In genomic region chr19:48955308-48955958, GRCh38 we compare ENCODE assay signal across 8 cellular contexts. TPM values are rescaled to one million over a fixed set of nuclear protein-coding genes. Genes with fewer than 3 reads are reported as not detected.
DNase-seq lines count a peak whose midpoint lies in the region; ATAC-seq, FAIRE-seq and TF ChIP-seq lines count a peak whose summit lies in the region.

No MANE protein-coding gene starts in this region.

- peaks cover 2% of the 10 kb centered on the region for H3K36me3 ChIP-seq in kidney epithelial cell (ENCODE audit: control insufficient read depth, insufficient read depth, low read length)

- H3K27ac Mint-ChIP-seq in T-helper 1 cell treated with Interleukin-12 subunit alpha and Interleukin-12 subunit beta and Interleukin-4 antibody, amounts not matched to agents 30 μg/mL and 1 μg/mL, for 36 hours, result peak overlapping the region; percentile 87
- H3K27ac Mint-ChIP-seq in activated naive CD8-positive, alpha-beta T cell treated with anti-CD3 and anti-CD28 coated beads, Interleukin-2, amount 10 ng/mL, durations not matched to agents 7 days and 5 days, result peak overlapping the region; percentile 94

- no peak for FAIRE-seq in HTR-8/SVneo (lab: Jason Lieb, UNC)

- peak overlapping the region; percentile 93 for H3K4me3 Mint-ChIP-seq in T-helper 1 cell treated with Interleukin-12 subunit alpha and Interleukin-12 subunit beta and Interleukin-4 antibody, amounts not matched to agents 30 μg/mL and 1 μg/mL, for 36 hours
- peak overlapping the region; percentile 96 for H3K4me3 Mint-ChIP-seq in activated naive CD8-positive, alpha-beta T cell treated with anti-CD3 and anti-CD28 coated beads, Interleukin-2, amount 10 ng/mL, durations not matched to agents 7 days and 5 days

- no peak for TF ChIP-seq CTCF in kidney epithelial cell (IDR thresholded peaks at IDR 0.05; ENCODE audit: insufficient read depth, low read length, poor library complexity, severe bottlenecking)

- H3K9me3 Mint-ChIP-seq in T-helper 1 cell treated with Interleukin-12 subunit alpha and Interleukin-12 subunit beta and Interleukin-4 antibody, amounts not matched to agents 30 μg/mL and 1 μg/mL, for 36 hours, result no peaks in the 10 kb centered on the region
- no peaks in the 10 kb centered on the region for H3K9me3 Mint-ChIP-seq in activated naive CD8-positive, alpha-beta T cell treated with anti-CD3 and anti-CD28 coated beads, Interleukin-2, amount 10 ng/mL, durations not matched to agents 7 days and 5 days

- peaks cover 28% of the 10 kb centered on the region for H3K36me3 Mint-ChIP-seq in T-helper 1 cell treated with Interleukin-12 subunit alpha and Interleukin-12 subunit beta and Interleukin-4 antibody, amounts not matched to agents 30 μg/mL and 1 μg/mL, for 36 hours (ENCODE audit: low read depth)
- H3K36me3 Mint-ChIP-seq in activated naive CD8-positive, alpha-beta T cell treated with anti-CD3 and anti-CD28 coated beads, Interleukin-2, amount 10 ng/mL, durations not matched to agents 7 days and 5 days, result peaks cover 34% of the 10 kb centered on the region

- no peak for ATAC-seq in activated naive CD8-positive, alpha-beta T cell treated with anti-CD3 and anti-CD28 coated beads, Interleukin-2, amount 10 ng/mL, durations not matched to agents 7 days and 5 days (ENCODE audit: low read depth)
- no peak for ATAC-seq in GM18505 (IDR thresholded peaks at IDR 0.05; ENCODE audit: unreplicated experiment)

- H3K4me1 Mint-ChIP-seq in T-helper 1 cell treated with Interleukin-12 subunit alpha and Interleukin-12 subunit beta and Interleukin-4 antibody, amounts not matched to agents 30 μg/mL and 1 μg/mL, for 36 hours (ENCODE audit: low read depth), result peaks cover 23% of the 10 kb centered on the region
- peaks cover 28% of the 10 kb centered on the region for H3K4me1 Mint-ChIP-seq in activated naive CD8-positive, alpha-beta T cell treated with anti-CD3 and anti-CD28 coated beads, Interleukin-2, amount 10 ng/mL, durations not matched to agents 7 days and 5 days

- no peaks in the 10 kb centered on the region for H3K27me3 ChIP-seq in kidney epithelial cell (ENCODE audit: control insufficient read depth, insufficient read depth, low read length)

- no peaks in the 10 kb centered on the region for H3K27me3 Mint-ChIP-seq in T-helper 1 cell treated with Interleukin-12 subunit alpha and Interleukin-12 subunit beta and Interleukin-4 antibody, amounts not matched to agents 30 μg/mL and 1 μg/mL, for 36 hours (ENCODE audit: low read depth)
- H3K27me3 Mint-ChIP-seq in activated naive CD8-positive, alpha-beta T cell treated with anti-CD3 and anti-CD28 coated beads, Interleukin-2, amount 10 ng/mL, durations not matched to agents 7 days and 5 days, result no peaks in the 10 kb centered on the region

- TF ChIP-seq POLR2A in GM18505 (IDR thresholded peaks at IDR 0.05; ENCODE audit: borderline replicate concordance, extremely low read depth, insufficient read depth, insufficient read length), result no peak

- H3K4me3 ChIP-seq in kidney epithelial cell (ENCODE audit: low read depth, low read length), result peak overlapping the region; percentile 88

- H3K27ac ChIP-seq in temporal lobe (ENCODE audit: low read depth, low read length), result peak overlapping the region; percentile 90

- POLR2A ChIA-PET in activated naive CD8-positive, alpha-beta T cell treated with anti-CD3 and anti-CD28 coated beads, Interleukin-2, amount 10 ng/mL, durations not matched to agents 7 days and 5 days (lab: Charles Lee), result interaction anchor here (0.9 to 1.9 kb wide), 6 partner anchors 9 to 84 kb away, joined by 3 to 9 read pairs (median 4); partner anchors contain the start of gene NUCB1

- DNase-seq in T-helper 1 cell (no peak), kidney epithelial cell (ENCODE audit: low read depth) (no peak), HTR-8/SVneo (ENCODE audit: insufficient read length, low spot score) (no peak), NCI-H446 (lab: John Stamatoyannopoulos, UW) (no peak)
- no peak for DNase-seq in activated naive CD8-positive, alpha-beta T cell treated with anti-CD3 and anti-CD28 coated beads, Interleukin-2, amount 10 ng/mL, durations not matched to agents 7 days and 5 days

RNA-seq across cellular contexts. Expression of gene BAX, which starts 0.8 kb away (rescaled TPM):
- total RNA-seq in activated naive CD8-positive, alpha-beta T cell treated with anti-CD3 and anti-CD28 coated beads, Interleukin-2, amount 10 ng/mL, durations not matched to agents 7 days and 5 days, result 100 to 1,000 TPM; 285 to 296 TPM
- total RNA-seq in kidney epithelial cell, result 128 and 140 TPM in 2 replicates
- total RNA-seq in temporal lobe, result 15.2 TPM

RNA-seq across cellular contexts. Expression of gene FTL, which starts 9.7 kb away (rescaled TPM):
- 1,000 to 10,000 TPM; 1,232 to 1,343 TPM for total RNA-seq in activated naive CD8-positive, alpha-beta T cell treated with anti-CD3 and anti-CD28 coated beads, Interleukin-2, amount 10 ng/mL, durations not matched to agents 7 days and 5 days
- 2,415 and 2,688 TPM in 2 replicates for total RNA-seq in kidney epithelial cell
- total RNA-seq in temporal lobe, result 634 TPM

RNA-seq across cellular contexts. Expression of gene DHDH, which starts 21.9 kb away (rescaled TPM):
- total RNA-seq in activated naive CD8-positive, alpha-beta T cell treated with anti-CD3 and anti-CD28 coated beads, Interleukin-2, amount 10 ng/mL, durations not matched to agents 7 days and 5 days, result 1 to 10 TPM; 1.7 to 2.6 TPM
- 1.0 and 1.5 TPM in 2 replicates for total RNA-seq in kidney epithelial cell
- total RNA-seq in temporal lobe, result 0.49 TPM

RNA-seq across cellular contexts. Expression of gene GYS1, which starts 37.7 kb away (rescaled TPM):
- total RNA-seq in activated naive CD8-positive, alpha-beta T cell treated with anti-CD3 and anti-CD28 coated beads, Interleukin-2, amount 10 ng/mL, durations not matched to agents 7 days and 5 days, result 10 to 100 TPM; 58.0 to 63.1 TPM
- total RNA-seq in kidney epithelial cell (23.1 and 24.8 TPM in 2 replicates), temporal lobe (13.8 TPM)

RNA-seq across cellular contexts. Expression of gene RUVBL2, which starts 38.3 kb away (rescaled TPM):
- total RNA-seq in activated naive CD8-positive, alpha-beta T cell treated with anti-CD3 and anti-CD28 coated beads, Interleukin-2, amount 10 ng/mL, durations not matched to agents 7 days and 5 days, result 10 to 100 TPM; 71.3 to 76.1 TPM
- 174 and 177 TPM in 2 replicates for total RNA-seq in kidney epithelial cell
- total RNA-seq in temporal lobe, result 60.5 TPM
